Comparison of ENCODE assay signal across 8 cellular contexts in genomic region chr18:22932885-22933205, GRCh38. TPM values are rescaled to one million over a fixed set of nuclear protein-coding genes. Genes with fewer than 3 reads are reported as not detected.
DNase-seq lines count a peak whose midpoint lies in the region; ATAC-seq, FAIRE-seq and TF ChIP-seq lines count a peak whose summit lies in the region.

No MANE protein-coding gene starts in this region.

- no peak for TF ChIP-seq RAD21 in A549 (conservative IDR thresholded peaks at IDR 0.05 in 1 of 2, IDR thresholded peaks at IDR 0.05 in 1 of 2)

- H3K4me3 ChIP-seq in A549 (peak overlapping the region; percentile 70), iPS-11a (ENCODE audit: low read depth, low read length) (peak overlapping the region; percentile 89)

- H3K4me1 ChIP-seq in A549 = peaks cover 10% of the 10 kb centered on the region; the same call in 2 of the 3 replicates

- no peaks in the 10 kb centered on the region for H3K9me3 Mint-ChIP-seq in activated CD8-positive, alpha-beta T cell treated with anti-CD3 and anti-CD28 coated beads for 36 hours
- no peaks in the 10 kb centered on the region for H3K9me3 Mint-ChIP-seq in stimulated activated naive CD8-positive, alpha-beta T cell treated with anti-CD3 and anti-CD28 coated beads, Interleukin-15, amount 100 ng/mL, for 72 hours

- H3K27me3 Mint-ChIP-seq in activated CD8-positive, alpha-beta T cell treated with anti-CD3 and anti-CD28 coated beads for 36 hours = peaks cover 7% of the 10 kb centered on the region
- peaks cover 16% of the 10 kb centered on the region for H3K27me3 Mint-ChIP-seq in stimulated activated naive CD8-positive, alpha-beta T cell treated with anti-CD3 and anti-CD28 coated beads, Interleukin-15, amount 100 ng/mL, for 72 hours

- peaks cover 20% of the 10 kb centered on the region for H3K4me1 Mint-ChIP-seq in activated CD8-positive, alpha-beta T cell treated with anti-CD3 and anti-CD28 coated beads for 36 hours (ENCODE audit: low read depth)
- peaks cover 28% of the 10 kb centered on the region for H3K4me1 Mint-ChIP-seq in stimulated activated naive CD8-positive, alpha-beta T cell treated with anti-CD3 and anti-CD28 coated beads, Interleukin-15, amount 100 ng/mL, for 72 hours

- intact Hi-C loops in activated CD8-positive, alpha-beta T cell treated with anti-CD3 and anti-CD28 coated beads for 36 hours (cut with micrococcal nuclease) = no loop called here
- intact Hi-C loops in posterior vena cava (cut with DNase I) = no loop called here

- ATAC-seq in A549 = peak; percentile 58 to 72
- ATAC-seq in GM19023 (IDR thresholded peaks at IDR 0.05; ENCODE audit: unreplicated experiment) = peak; percentile 33
- ATAC-seq in HG03159 (IDR thresholded peaks at IDR 0.05; ENCODE audit: unreplicated experiment) = peak; percentile 31
- ATAC-seq in activated CD8-positive, alpha-beta T cell treated with anti-CD3 and anti-CD28 coated beads for 36 hours = peak; percentile 39
- ATAC-seq in stimulated activated naive CD8-positive, alpha-beta T cell treated with anti-CD3 and anti-CD28 coated beads, Interleukin-15, amount 100 ng/mL, for 72 hours = peak; percentile 65

- POLR2A ChIA-PET in A549 (lab: Yijun Ruan, JAX) = interaction anchor here (1.1 to 1.3 kb wide), 3 partner anchors 50 to 119 kb away, joined by 3 to 5 read pairs (median 3); no protein-coding TSS in a partner anchor
- POLR2A ChIA-PET in activated CD8-positive, alpha-beta T cell treated with anti-CD3 and anti-CD28 coated beads for 36 hours (lab: Charles Lee) = interaction anchor here (1.5 kb wide), 1 partner anchor 8 kb away, joined by 6 read pairs; no protein-coding TSS in a partner anchor

- H3K9me3 ChIP-seq in A549 = no peaks in the 10 kb centered on the region

- peak overlapping the region; percentile 88 for H3K4me3 Mint-ChIP-seq in activated CD8-positive, alpha-beta T cell treated with anti-CD3 and anti-CD28 coated beads for 36 hours
- H3K4me3 Mint-ChIP-seq in stimulated activated naive CD8-positive, alpha-beta T cell treated with anti-CD3 and anti-CD28 coated beads, Interleukin-15, amount 100 ng/mL, for 72 hours = peak overlapping the region; percentile 94 to 99

- TF ChIP-seq CTCF in A549 (IDR thresholded peaks at IDR 0.05) = no peak
- no peak for TF ChIP-seq CTCF in activated CD8-positive, alpha-beta T cell treated with anti-CD3 and anti-CD28 coated beads for 36 hours (IDR thresholded peaks at IDR 0.05)

- DNase-seq in A549 (ENCODE audit: low read depth in 1 of 2, low spot score in 1 of 2) = no peak
- DNase-seq in activated CD8-positive, alpha-beta T cell treated with anti-CD3 and anti-CD28 coated beads for 36 hours = no peak
- no peak for DNase-seq in stimulated activated naive CD8-positive, alpha-beta T cell treated with anti-CD3 and anti-CD28 coated beads, Interleukin-15, amount 100 ng/mL, for 72 hours
- DNase-seq in medulla oblongata (ENCODE audit: extremely low spot score) = no peak
- DNase-seq in posterior vena cava (ENCODE audit: low spot score) = no peak

- H3K36me3 Mint-ChIP-seq in activated CD8-positive, alpha-beta T cell treated with anti-CD3 and anti-CD28 coated beads for 36 hours (ENCODE audit: low read depth) = peaks cover 28% of the 10 kb centered on the region

- FAIRE-seq in A549 (lab: Jason Lieb, UNC) = no peak

- no peak for TF ChIP-seq EP300 in A549 (IDR thresholded peaks at IDR 0.05)

- H3K27ac Mint-ChIP-seq in activated CD8-positive, alpha-beta T cell treated with anti-CD3 and anti-CD28 coated beads for 36 hours = peak overlapping the region; percentile 79
- peak overlapping the region; percentile 69 to 92 for H3K27ac Mint-ChIP-seq in stimulated activated naive CD8-positive, alpha-beta T cell treated with anti-CD3 and anti-CD28 coated beads, Interleukin-15, amount 100 ng/mL, for 72 hours

- peak overlapping the region; percentile 94 to 96 for H3K27ac ChIP-seq in A549

- H3K4me2 ChIP-seq in A549 = peak overlapping the region; percentile 82

- WGBS in A549 (ENCODE audit: missing lambda C conversion rate) = 2% methylated on average over 10 of the region's 17 CpGs

- TF ChIP-seq POLR2A in A549 (IDR thresholded peaks at IDR 0.05; ENCODE audit: low read length) = no peak

- CTCF ChIA-PET in A549 (lab: Yijun Ruan, JAX) = interaction anchor here (0.6 to 1.5 kb wide), 5 partner anchors 9 to 479 kb away, joined by 3 to 6 read pairs (median 3); no protein-coding TSS in a partner anchor
- CTCF ChIA-PET in activated CD8-positive, alpha-beta T cell treated with anti-CD3 and anti-CD28 coated beads for 36 hours (lab: Charles Lee) = interaction anchor here (0.7 to 1.3 kb wide), 5 partner anchors 51 to 555 kb away, joined by 3 to 6 read pairs (median 4); no protein-coding TSS in a partner anchor

TF ChIP-seq in A549, 52 proteins besides CTCF, POLR2A, EP300 and RAD21:
- TF ChIP-seq SMC3 (IDR thresholded peaks at IDR 0.05) (no peak), FOXS1 (CRISPR knock-in tag; IDR thresholded peaks at IDR 0.05) (no peak), RNF2 (IDR thresholded peaks at IDR 0.05; ENCODE audit: borderline replicate concordance, low read depth) (no peak), FOSL2 (IDR thresholded peaks at IDR 0.05) (no peak), FOSL2 (CRISPR knock-in tag; IDR thresholded peaks at IDR 0.05) (no peak), MYC (IDR thresholded peaks at IDR 0.05; ENCODE audit: borderline replicate concordance, low read length) (no peak), MAZ (IDR thresholded peaks at IDR 0.05; ENCODE audit: borderline replicate concordance, low read depth, low read length) (no peak), BHLHE40 (IDR thresholded peaks at IDR 0.05; ENCODE audit: low read depth, low read length) (no peak), NPAS2 (CRISPR knock-in tag; IDR thresholded peaks at IDR 0.05; ENCODE audit: borderline replicate concordance) (no peak), HOXB5 (CRISPR knock-in tag; IDR thresholded peaks at IDR 0.05) (no peak), EHF (CRISPR knock-in tag; IDR thresholded peaks at IDR 0.05) (no peak), PHF8 (IDR thresholded peaks at IDR 0.05; ENCODE audit: borderline replicate concordance, low read depth) (no peak), ZFP36 (IDR thresholded peaks at IDR 0.05; ENCODE audit: borderline replicate concordance, partially characterized antibody) (no peak), FOSB (CRISPR knock-in tag; IDR thresholded peaks at IDR 0.05) (no peak), SREBF2 (IDR thresholded peaks at IDR 0.05) (no peak), KDM5A (IDR thresholded peaks at IDR 0.05) (no peak), ATOH8 (CRISPR knock-in tag; IDR thresholded peaks at IDR 0.05; ENCODE audit: low read depth) (no peak), BCL3 (IDR thresholded peaks at IDR 0.05) (no peak), HES2 (IDR thresholded peaks at IDR 0.05) (no peak), NFE2L2 (conservative IDR thresholded peaks at IDR 0.05; ENCODE audit: low read length) (no peak), PBX3 (IDR thresholded peaks at IDR 0.05) (no peak)

RNA-seq across cellular contexts. Expression of gene RBBP8, which starts 0.3 kb away (rescaled TPM):
- 49.6 and 65.4 TPM in 2 replicates for polyA plus RNA-seq in A549 (2011; rRNA removed)
- 11.4 and 13.0 TPM in 2 replicates for polyA plus RNA-seq in A549 (2012; cell fraction: cytosol; rRNA removed)
- 4.4 and 8.5 TPM in 2 replicates for polyA plus RNA-seq in A549 (2012; cell fraction: nucleus; rRNA removed)
- polyA plus RNA-seq in A549 (2017; fragmentation: RNase III; extraction: RNeasy Plus Mini Kit Qiagen cat#74134 plus additional on column Dnase treatment) = 25.6 to 28.2 TPM (median 26.8 TPM) in 3 replicates
- 14.9 and 19.3 TPM in 2 replicates for polyA minus RNA-seq in A549 (2011; rRNA and poly(A)+ RNA removed)
- total RNA-seq in activated CD8-positive, alpha-beta T cell treated with anti-CD3 and anti-CD28 coated beads for 36 hours = 10 to 100 TPM; 70.9 to 81.9 TPM
- total RNA-seq in posterior vena cava = 10 to 100 TPM; 16.0 to 31.3 TPM
